ENCODE assay signal across 1 cellular context in genomic region chr18:3305933-3306332, GRCh38.
TF ChIP-seq lines count a peak whose summit lies in the region.

No MANE protein-coding gene starts in this region.

TF ChIP-seq in endothelial cell of umbilical vein, 7 proteins besides CTCF, POLR2A, EP300 and RAD21 (continued from another document):
- TF ChIP-seq MAX (IDR thresholded peaks at IDR 0.05; ENCODE audit: insufficient read depth, insufficient read length), result no peak
- TF ChIP-seq POLR2AphosphoS5 (IDR thresholded peaks at IDR 0.05; ENCODE audit: insufficient read depth, low read depth, low read length), result no peak
